9 cellular contexts compared by ENCODE assay signal in genomic region chr10:130190737-130191115, GRCh38. TPM values are rescaled to one million over a fixed set of nuclear protein-coding genes. Genes with fewer than 3 reads are reported as not detected.
A peak's percentile ranks its signal among the peaks of the same experiment; 100 is the strongest.
DNase-seq lines count a peak whose midpoint lies in the region; ATAC-seq and TF ChIP-seq lines count a peak whose summit lies in the region.
"Had no signal": no experiment of that assay in that cellular context is flagged by ENCODE, and none has a peak within 500 bp of the region (broad histone marks: within the 10 kb centered on the region; RNA-seq: fewer than 3 reads in every experiment).

No MANE protein-coding gene starts in this region.

- no peaks in the 10 kb centered on the region for H3K9me3 Mint-ChIP-seq in activated CD4-positive, alpha-beta T cell treated with anti-CD3 and anti-CD28 coated beads, Interleukin-2, amount 10 ng/mL, durations not matched to agents 7 days and 5 days
- H3K9me3 Mint-ChIP-seq in CD14-positive monocyte = peaks cover 0 to 12% (median 0%) of the 10 kb centered on the region in 7 donors
- H3K9me3 Mint-ChIP-seq: activated naive CD8-positive, alpha-beta T cell treated with anti-CD3 and anti-CD28 coated beads, Interleukin-2, amount 10 ng/mL, durations not matched to agents 7 days and 5 days had no signal

- H3K9me3 ChIP-seq in HUES6 (ENCODE audit: control insufficient read depth, insufficient read depth, low read depth, low read length) (0 out of 2 replicates have a peak, but pooled peaks cover 5% of the 10 kb centered on the region), duodenal mucosa (ENCODE audit: control insufficient read depth in 1 of 2, low read length in 2 of 2) (no peaks in the 10 kb centered on the region), lower lobe of right lung (no peaks in the 10 kb centered on the region), transverse colon (no peaks in the 10 kb centered on the region)

- DNase-seq in lower lobe of right lung (no peak), transverse colon (peak; percentile 28), DMS 273 treated with DMSO at 0.1 percent for 48 hours (lab: John Stamatoyannopoulos, UW) (no peak), CD14-positive monocyte (ENCODE audit: low spot score) (no peak)
- no peak for DNase-seq in activated CD4-positive, alpha-beta T cell treated with anti-CD3 and anti-CD28 coated beads, Interleukin-2, amount 10 ng/mL, durations not matched to agents 7 days and 5 days

- no peak overlapping the region for H3K4me3 Mint-ChIP-seq in activated CD4-positive, alpha-beta T cell treated with anti-CD3 and anti-CD28 coated beads, Interleukin-2, amount 10 ng/mL, durations not matched to agents 7 days and 5 days
- peak overlapping the region in 1 of 2 donors; percentile 83 for H3K4me3 Mint-ChIP-seq in CD14-positive monocyte
- H3K4me3 Mint-ChIP-seq: activated naive CD8-positive, alpha-beta T cell treated with anti-CD3 and anti-CD28 coated beads, Interleukin-2, amount 10 ng/mL, durations not matched to agents 7 days and 5 days had no signal

- no peak overlapping the region for H3K27ac Mint-ChIP-seq in activated CD4-positive, alpha-beta T cell treated with anti-CD3 and anti-CD28 coated beads, Interleukin-2, amount 10 ng/mL, durations not matched to agents 7 days and 5 days
- no peak overlapping the region for H3K27ac Mint-ChIP-seq in CD14-positive monocyte
- H3K27ac Mint-ChIP-seq: activated naive CD8-positive, alpha-beta T cell treated with anti-CD3 and anti-CD28 coated beads, Interleukin-2, amount 10 ng/mL, durations not matched to agents 7 days and 5 days had no signal

- intact Hi-C loops in lower lobe of right lung (cut with DNase I) = no loop called here
- intact Hi-C loops in transverse colon (cut with DNase I; ENCODE audit: low total_unique reads) = no loop called here
- intact Hi-C loops in CD14-positive monocyte (cut with micrococcal nuclease) = loop anchor here (2.0 to 10.0 kb wide), 3 partner anchors 1594 to 1684 kb away; no protein-coding TSS in a partner anchor

- H3K27ac ChIP-seq in HUES6 (ENCODE audit: low read depth, low read length) (0 out of 2 replicates have a peak overlapping the region, but pooled peaks have one; percentile 32), duodenal mucosa (ENCODE audit: low read depth, low read length) (no peak overlapping the region), lower lobe of right lung (peak overlapping the region; percentile 48), transverse colon (peak overlapping the region in 1 of 4 donors; percentile 42)

- H3K36me3 ChIP-seq in HUES6 (ENCODE audit: control insufficient read depth, insufficient read depth, low read length) (peaks cover 14% of the 10 kb centered on the region), duodenal mucosa (ENCODE audit: control insufficient read depth in 1 of 2, insufficient read depth in 2 of 2, low read length in 2 of 2) (peaks cover 0 to 5% of the 10 kb centered on the region in 2 donors), lower lobe of right lung (peaks cover 10% of the 10 kb centered on the region), transverse colon (no peaks in the 10 kb centered on the region)

- TF ChIP-seq POLR2A in transverse colon (IDR thresholded peaks at IDR 0.05) = no peak

- CTCF ChIA-PET in activated CD4-positive, alpha-beta T cell treated with anti-CD3 and anti-CD28 coated beads, Interleukin-2, amount 10 ng/mL, durations not matched to agents 7 days and 5 days (lab: Charles Lee) = interaction anchor here (0.9 kb wide), 1 partner anchor 13 kb away, joined by 4 read pairs; no protein-coding TSS in a partner anchor

- no peaks in the 10 kb centered on the region for H3K4me1 Mint-ChIP-seq in activated CD4-positive, alpha-beta T cell treated with anti-CD3 and anti-CD28 coated beads, Interleukin-2, amount 10 ng/mL, durations not matched to agents 7 days and 5 days
- peaks cover 5% of the 10 kb centered on the region for H3K4me1 Mint-ChIP-seq in CD14-positive monocyte
- H3K4me1 Mint-ChIP-seq: activated naive CD8-positive, alpha-beta T cell treated with anti-CD3 and anti-CD28 coated beads, Interleukin-2, amount 10 ng/mL, durations not matched to agents 7 days and 5 days had no signal

- H3K4me3 ChIP-seq in HUES6 (ENCODE audit: low read depth, low read length) (peak overlapping the region; percentile 77), duodenal mucosa (ENCODE audit: low read depth in 1 of 2, low read length in 2 of 2) (peak overlapping the region; percentile 62 to 70), lower lobe of right lung (peak overlapping the region; percentile 68), transverse colon (peak overlapping the region; percentile 42 to 67 (median 60))

- 27% methylated on average over 23 of the region's 25 CpGs; no CpG with 5 or more reads in 1 of the 2 donors for WGBS in transverse colon (ENCODE audit: low coverage in 1 of 2), 2 donors

- no peaks in the 10 kb centered on the region for H3K27me3 ChIP-seq in HUES6 (ENCODE audit: control insufficient read depth, insufficient read depth, low read length)
- peaks cover 0 to 6% of the 10 kb centered on the region in 2 donors for H3K27me3 ChIP-seq in duodenal mucosa (ENCODE audit: control insufficient read depth in 1 of 2, insufficient read depth in 2 of 2, low read length in 2 of 2)
- peaks cover 20% of the 10 kb centered on the region for H3K27me3 ChIP-seq in lower lobe of right lung (ENCODE audit: low read depth)
- peaks cover 8% of the 10 kb centered on the region for H3K27me3 ChIP-seq in transverse colon

- no peak for TF ChIP-seq EP300 in transverse colon (IDR thresholded peaks at IDR 0.05; ENCODE audit: low read depth)

- peaks cover 11% of the 10 kb centered on the region; the same call in 1 of the 2 replicates for H3K4me1 ChIP-seq in HUES6 (ENCODE audit: control insufficient read depth, insufficient read depth, low read length)
- H3K4me1 ChIP-seq in duodenal mucosa (ENCODE audit: control insufficient read depth in 1 of 2, insufficient read depth in 2 of 2, low read length in 2 of 2) = no peaks in the 10 kb centered on the region
- peaks cover 6% of the 10 kb centered on the region for H3K4me1 ChIP-seq in lower lobe of right lung
- peaks cover 6 to 9% (median 6%) of the 10 kb centered on the region in 4 donors for H3K4me1 ChIP-seq in transverse colon

- H3K9ac ChIP-seq in HUES6 (ENCODE audit: low read length) (peak overlapping the region; percentile 62), duodenal mucosa (ENCODE audit: low read depth in 1 of 2, low read length in 2 of 2) (peak overlapping the region; percentile 10 to 47)

- H3K36me3 Mint-ChIP-seq in activated CD4-positive, alpha-beta T cell treated with anti-CD3 and anti-CD28 coated beads, Interleukin-2, amount 10 ng/mL, durations not matched to agents 7 days and 5 days (ENCODE audit: low read depth) = peaks cover 1% of the 10 kb centered on the region
- H3K36me3 Mint-ChIP-seq in CD14-positive monocyte = peaks cover 7 to 8% of the 10 kb centered on the region in 2 donors
- H3K36me3 Mint-ChIP-seq: activated naive CD8-positive, alpha-beta T cell treated with anti-CD3 and anti-CD28 coated beads, Interleukin-2, amount 10 ng/mL, durations not matched to agents 7 days and 5 days had no signal

- H3K27me3 Mint-ChIP-seq in activated CD4-positive, alpha-beta T cell treated with anti-CD3 and anti-CD28 coated beads, Interleukin-2, amount 10 ng/mL, durations not matched to agents 7 days and 5 days = peaks cover 6% of the 10 kb centered on the region
- H3K27me3 Mint-ChIP-seq in CD14-positive monocyte (ENCODE audit: low read depth in 3 of 3) = peaks cover 14 to 28% (median 18%) of the 10 kb centered on the region in 3 donors

- POLR2A ChIA-PET in activated CD4-positive, alpha-beta T cell treated with anti-CD3 and anti-CD28 coated beads, Interleukin-2, amount 10 ng/mL, durations not matched to agents 7 days and 5 days (lab: Charles Lee) = no interaction called here

- TF ChIP-seq CTCF in lower lobe of right lung (IDR thresholded peaks at IDR 0.05) (no peak), transverse colon (IDR thresholded peaks at IDR 0.05) (no peak), CD14-positive monocyte (IDR thresholded peaks at IDR 0.05) (no peak)

- ATAC-seq in lower lobe of right lung = peak; percentile 23 to 29
- ATAC-seq in HG02571 (IDR thresholded peaks at IDR 0.05; ENCODE audit: unreplicated experiment) = no peak

- in situ Hi-C loops in transverse colon (cut with MboI; ENCODE audit: low pct_ligation_motif_present in 1 of 4, low pct_unique_long_range_greater_than_20kb in 1 of 4, low sequenced_read_pairs in 3 of 4) = loop anchor here in 2 of 4 donors (25.0 kb wide), 2 partner anchors 1597 to 1697 kb away; no protein-coding TSS in a partner anchor

RNA-seq across cellular contexts. Expression of gene GLRX3, which starts 54.5 kb away (rescaled TPM):
- total RNA-seq in lower lobe of right lung (45.9 TPM), transverse colon (10 to 100 TPM; 32.7 to 38.2 (median 34.3) TPM)
- total RNA-seq in activated CD4-positive, alpha-beta T cell treated with anti-CD3 and anti-CD28 coated beads, Interleukin-2, amount 10 ng/mL, durations not matched to agents 7 days and 5 days = 10 to 100 TPM; 78.7 to 90.1 TPM
- 10 to 100 TPM; 78.2 to 94.1 TPM for polyA plus RNA-seq in CD14-positive monocyte

Comparison
In these comparisons a context has a peak if more than half of its experiments do, and no peak if none do; other contexts are left out.
1. intact Hi-C loops: an anchor here in CD14-positive monocyte (2.0 to 10.0 kb wide); none called in lower lobe of right lung and transverse colon.